In genomic region chr3:100184960-100185566, GRCh38 we compare ENCODE assay signal across 1 cellular context.
TF ChIP-seq lines count a peak whose summit lies in the region.

No MANE protein-coding gene starts in this region.

TF ChIP-seq in IMR-90, 13 proteins besides CTCF, POLR2A, EP300 and RAD21 (continued from another document):
- TF ChIP-seq CEBPB (IDR thresholded peaks at IDR 0.05; ENCODE audit: low read depth, low read length), result no peak
- TF ChIP-seq BHLHE40 (IDR thresholded peaks at IDR 0.05; ENCODE audit: low read depth, low read length), result no peak
- no peak for TF ChIP-seq RCOR1 (IDR thresholded peaks at IDR 0.05; ENCODE audit: insufficient replicate concordance, low read length)
